27 cellular contexts compared by ENCODE assay signal in the genomic region with DNA sequence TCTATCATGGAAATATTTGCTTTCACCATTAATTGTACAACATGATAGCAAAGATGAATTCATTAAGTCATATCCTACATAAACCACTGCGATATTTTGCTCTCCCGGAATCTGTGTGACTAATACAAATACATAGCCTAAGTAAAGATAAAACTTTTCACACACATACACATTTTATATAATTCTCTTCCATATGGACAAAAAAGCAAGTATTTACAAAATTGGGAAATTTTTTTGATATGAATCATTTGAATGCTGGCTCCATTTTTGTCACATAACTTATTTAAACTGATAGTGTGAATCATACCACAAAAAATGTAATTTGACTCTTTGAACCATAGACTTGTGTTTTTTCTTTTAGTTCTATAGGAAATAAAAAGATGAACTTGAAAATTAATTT.
DNase-seq lines count a peak whose midpoint lies in the region; ATAC-seq and TF ChIP-seq lines count a peak whose summit lies in the region.
"Had no signal": no experiment of that assay in that cellular context is flagged by ENCODE, and none has a peak within 500 bp of the region (broad histone marks: within the 10 kb centered on the region; RNA-seq: fewer than 3 reads in every experiment).

No MANE protein-coding gene starts in this region.

- intact Hi-C loops in breast epithelium (cut with DNase I; ENCODE audit: low total_unique reads) = no loop called here

- no peak overlapping the region for H3K4me2 ChIP-seq in neural progenitor cell
- H3K4me2 ChIP-seq: A549, BLaER1 had no signal

- CTCF ChIA-PET in AG04449 (lab: Yijun Ruan, JAX) = no interaction called here

- no peak overlapping the region for H3K4me3 ChIP-seq in AG04449 (ENCODE audit: low read depth, low read length)
- no peak overlapping the region for H3K4me3 ChIP-seq in cardiac fibroblast (replicated peaks in 1 of 2; ENCODE audit: low read depth in 2 of 2, low read length in 2 of 2)
- no peak overlapping the region for H3K4me3 ChIP-seq in breast epithelium
- H3K4me3 ChIP-seq in neural progenitor cell = no peak overlapping the region
- H3K4me3 ChIP-seq: A549, BLaER1, heart right ventricle, left lung, upper lobe of left lung had no signal

- H3K27ac ChIP-seq in foreskin keratinocyte (no peak overlapping the region), breast epithelium (no peak overlapping the region), neural progenitor cell (no peak overlapping the region)
- H3K27ac ChIP-seq: A549, BLaER1, heart right ventricle, left lung, upper lobe of left lung had no signal

- H3K79me2 ChIP-seq in neural progenitor cell (ENCODE audit: low read depth) = no peaks in the 10 kb centered on the region

- H3K27me3 ChIP-seq in foreskin keratinocyte = no peaks in the 10 kb centered on the region
- no peaks in the 10 kb centered on the region for H3K27me3 ChIP-seq in breast epithelium
- no peaks in the 10 kb centered on the region for H3K27me3 ChIP-seq in neural progenitor cell
- H3K27me3 ChIP-seq: BLaER1, heart right ventricle, left lung, upper lobe of left lung had no signal

- POLR2A ChIA-PET in AG04449 (lab: Yijun Ruan, JAX) = no interaction called here

- no peak overlapping the region for H3K4me3 Mint-ChIP-seq in neural progenitor cell
- H3K4me3 Mint-ChIP-seq: activated CD4-positive, alpha-beta memory T cell treated with anti-CD3 and anti-CD28 coated beads for 36 hours; nephron had no signal

- peaks cover 10% of the 10 kb centered on the region for H3K4me1 Mint-ChIP-seq in neural progenitor cell
- H3K4me1 Mint-ChIP-seq: nephron had no signal

- no peak for TF ChIP-seq POLR2A in breast epithelium (IDR thresholded peaks at IDR 0.05)

- H3F3A ChIP-seq in neural progenitor cell (ENCODE audit: low read depth) = peaks cover 4% of the 10 kb centered on the region

- H3K27ac Mint-ChIP-seq in neural progenitor cell = no peak overlapping the region
- H3K27ac Mint-ChIP-seq: activated CD4-positive, alpha-beta memory T cell treated with anti-CD3 and anti-CD28 coated beads for 36 hours; nephron had no signal

- H4K20me1 ChIP-seq in neural progenitor cell (ENCODE audit: low read depth) = no peaks in the 10 kb centered on the region
- H4K20me1 ChIP-seq: BLaER1 had no signal

- H3K9me3 Mint-ChIP-seq in neural progenitor cell = no peaks in the 10 kb centered on the region
- H3K9me3 Mint-ChIP-seq: nephron had no signal

- no peak overlapping the region for H3K9ac ChIP-seq in neural progenitor cell
- H3K9ac ChIP-seq: BLaER1 had no signal

- TF ChIP-seq CTCF in AG04449 (IDR thresholded peaks at IDR 0.05; ENCODE audit: insufficient read depth, low read length, missing control alignments) = no peak
- no peak for TF ChIP-seq CTCF in cardiac fibroblast (IDR thresholded peaks at IDR 0.05; ENCODE audit: low read depth, low read length)
- no peak for TF ChIP-seq CTCF in foreskin keratinocyte (conservative IDR thresholded peaks at IDR 0.05)
- no peak for TF ChIP-seq CTCF in breast epithelium (IDR thresholded peaks at IDR 0.05)
- TF ChIP-seq CTCF in neural progenitor cell (IDR thresholded peaks at IDR 0.05) = no peak

- ATAC-seq in foreskin keratinocyte = peak; percentile 26
- ATAC-seq in HG03354 (IDR thresholded peaks at IDR 0.05; ENCODE audit: poor library complexity, severe bottlenecking, unreplicated experiment) = no peak
- no peak for ATAC-seq in GM21381 (IDR thresholded peaks at IDR 0.05; ENCODE audit: unreplicated experiment)
- ATAC-seq: A549, heart right ventricle, HepG2, left lung, Panc1, sciatic nerve had no signal

- DNase-seq in AG04449 (ENCODE audit: low read depth, low spot score) (peak; percentile 16), LHCN-M2 (ENCODE audit: low read depth) (peak; percentile 46), cardiac fibroblast (ENCODE audit: low read depth in 2 of 2) (peak; percentile 40 to 58), foreskin keratinocyte (peak; percentile 42 to 52), breast epithelium (ENCODE audit: low spot score in 2 of 2) (no peak), neural progenitor cell (ENCODE audit: low spot score) (no peak)
- DNase-seq: activated CD4-positive, alpha-beta memory T cell treated with anti-CD3 and anti-CD28 coated beads for 36 hours; activated CD4-positive, CD25-positive, alpha-beta regulatory T cell; activated gamma-delta T cell; amniotic stem cell; central memory CD4-positive, alpha-beta T cell; COR-L47; DMS79; heart right ventricle; left lung; NCI-H2081 treated with DMSO at 0.1 percent for 48 hours; NCI-H510A treated with DMSO at 0.1 percent for 48 hours; NK-92 treated with Interleukin-12 subunit alpha and Interleukin-12 subunit beta, amount 100 ng/mL, for 24 hours; upper lobe of left lung had no signal

- H3K9me3 ChIP-seq in breast epithelium (no peaks in the 10 kb centered on the region), neural progenitor cell (ENCODE audit: low read depth) (no peaks in the 10 kb centered on the region)
- H3K9me3 ChIP-seq: A549, BLaER1, left lung, upper lobe of left lung had no signal

- H3K36me3 Mint-ChIP-seq in neural progenitor cell = no peaks in the 10 kb centered on the region
- H3K36me3 Mint-ChIP-seq: activated CD4-positive, alpha-beta memory T cell treated with anti-CD3 and anti-CD28 coated beads for 36 hours had no signal

- H2AFZ ChIP-seq in neural progenitor cell (replicated peaks) = no peak overlapping the region

- H3K4me1 ChIP-seq in foreskin keratinocyte = peaks cover 9% of the 10 kb centered on the region
- H3K4me1 ChIP-seq in breast epithelium = no peaks in the 10 kb centered on the region
- H3K4me1 ChIP-seq in neural progenitor cell = peaks cover 36% of the 10 kb centered on the region
- H3K4me1 ChIP-seq: A549, heart right ventricle, left lung, upper lobe of left lung had no signal

- H3K36me3 ChIP-seq in breast epithelium = no peaks in the 10 kb centered on the region
- no peaks in the 10 kb centered on the region for H3K36me3 ChIP-seq in neural progenitor cell
- H3K36me3 ChIP-seq: BLaER1, heart right ventricle, left lung, upper lobe of left lung had no signal

- H3K27me3 Mint-ChIP-seq in neural progenitor cell (ENCODE audit: insufficient read depth, low read depth) = no peaks in the 10 kb centered on the region
- H3K27me3 Mint-ChIP-seq: activated CD4-positive, alpha-beta memory T cell treated with anti-CD3 and anti-CD28 coated beads for 36 hours had no signal

Comparison
In these comparisons a context has a peak if more than half of its experiments do, and no peak if none do; other contexts are left out.
1. DNase-seq: peak in AG04449 (single experiment), LHCN-M2 (single experiment), cardiac fibroblast (2 of 2) and foreskin keratinocyte (2 of 2); none in breast epithelium (0 of 2) and neural progenitor cell (single experiment).